30 cellular contexts compared by ENCODE assay signal in the genomic region with DNA sequence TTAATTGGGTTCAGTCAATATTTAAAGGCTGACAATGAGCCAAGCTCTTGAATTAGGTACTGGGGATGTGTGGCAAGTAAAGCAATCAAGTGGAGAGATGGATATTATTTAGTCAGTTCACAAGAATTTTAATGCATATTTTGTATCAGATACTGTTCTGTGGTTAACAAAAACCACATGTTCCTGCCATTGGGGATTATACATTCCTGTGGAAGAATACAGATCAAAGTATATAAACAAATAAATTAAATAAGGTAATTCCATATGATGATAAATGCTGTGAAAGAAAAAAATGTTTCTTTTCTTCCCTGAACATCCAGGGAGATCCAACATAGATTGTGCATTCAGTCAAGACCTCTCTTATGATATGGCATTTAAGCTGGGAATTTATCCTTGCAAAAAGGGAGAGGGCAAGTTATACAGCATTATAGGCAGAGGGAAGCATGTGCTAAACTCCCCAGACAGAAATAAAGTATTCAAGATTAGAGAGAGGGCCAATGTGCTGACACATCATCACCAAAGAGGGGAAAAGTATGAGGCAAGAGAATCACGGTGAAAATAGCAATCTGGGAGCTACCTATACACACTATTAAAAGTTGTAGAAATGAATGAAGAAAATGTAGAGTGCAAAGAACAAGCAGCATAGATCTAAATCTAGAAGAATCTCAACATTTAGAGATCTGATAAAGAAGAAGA. TPM values are rescaled to one million over a fixed set of nuclear protein-coding genes. Genes with fewer than 3 reads are reported as not detected.
DNase-seq lines count a peak whose midpoint lies in the region; ATAC-seq and TF ChIP-seq lines count a peak whose summit lies in the region.
"Had no signal": no experiment of that assay in that cellular context is flagged by ENCODE, and none has a peak within 500 bp of the region (broad histone marks: within the 10 kb centered on the region; RNA-seq: fewer than 3 reads in every experiment).

No MANE protein-coding gene starts in this region.

- TF ChIP-seq CTCF in astrocyte of the spinal cord (IDR thresholded peaks at IDR 0.05; ENCODE audit: low read depth, low read length) = no peak
- no peak for TF ChIP-seq CTCF in right lobe of liver (IDR thresholded peaks at IDR 0.05)
- TF ChIP-seq CTCF in CD8-positive, alpha-beta T cell (IDR thresholded peaks at IDR 0.05) = no peak

- H3K4me3 ChIP-seq in astrocyte of the spinal cord (ENCODE audit: low read depth, low read length) (no peak overlapping the region), right lobe of liver (no peak overlapping the region)
- H3K4me3 ChIP-seq in CD8-positive, alpha-beta T cell (ENCODE audit: low read depth, low read length) = no peak overlapping the region
- H3K4me3 ChIP-seq: body of pancreas, esophagus muscularis mucosa, gastrocnemius medialis, sigmoid colon, upper lobe of left lung had no signal

- H3K4me3 Mint-ChIP-seq in stimulated activated naive CD8-positive, alpha-beta T cell treated with anti-CD3 and anti-CD28 coated beads, Interleukin-15, Interleukin-2, amounts not matched to agents 100 ng/mL and 50 ng/mL, for 24 hours = no peak overlapping the region
- H3K4me3 Mint-ChIP-seq in CD8-positive, alpha-beta T cell = no peak overlapping the region
- H3K4me3 Mint-ChIP-seq: activated naive CD8-positive, alpha-beta T cell treated with anti-CD3 and anti-CD28 coated beads, Interleukin-2, amount 10 ng/mL, durations not matched to agents 7 days and 5 days; activated T-cell treated with anti-CD3 and anti-CD28 coated beads, Interleukin-2, amount 50 U/mL, for 4 hours; dendritic cell treated with granulocyte-macrophage colony-stimulating factor and Interleukin-4, amounts not matched to agents 40 ng/mL and 50 ng/mL, for 4 days; memory B cell; stimulated activated memory B cell treated with anti-CD40 and anti-IgM and Interleukin-4, amounts not matched to agents 10 μg/mL and 1 μg/mL and 100 μg/mL, for 72 hours; T-cell; WTC11 had no signal

- peak overlapping the region in 2 of 3 donors; percentile 38 to 75 for H3K27ac ChIP-seq in right lobe of liver
- no peak overlapping the region for H3K27ac ChIP-seq in CD8-positive, alpha-beta T cell (ENCODE audit: low read depth, low read length)
- H3K27ac ChIP-seq: body of pancreas, esophagus muscularis mucosa, gastrocnemius medialis, sigmoid colon had no signal

- H3K27ac Mint-ChIP-seq in stimulated activated naive CD8-positive, alpha-beta T cell treated with anti-CD3 and anti-CD28 coated beads, Interleukin-15, Interleukin-2, amounts not matched to agents 100 ng/mL and 50 ng/mL, for 24 hours = peak overlapping the region; percentile 33
- no peak overlapping the region for H3K27ac Mint-ChIP-seq in CD8-positive, alpha-beta T cell
- H3K27ac Mint-ChIP-seq: activated naive CD8-positive, alpha-beta T cell treated with anti-CD3 and anti-CD28 coated beads, Interleukin-2, amount 10 ng/mL, durations not matched to agents 7 days and 5 days; dendritic cell treated with granulocyte-macrophage colony-stimulating factor and Interleukin-4, amounts not matched to agents 40 ng/mL and 50 ng/mL, for 4 days; memory B cell; progenitor cell of endocrine pancreas; stimulated activated memory B cell treated with anti-CD40 and anti-IgM and Interleukin-4, amounts not matched to agents 10 μg/mL and 1 μg/mL and 100 μg/mL, for 72 hours; T-cell; WTC11 had no signal

- no peak for TF ChIP-seq POLR2A in right lobe of liver (IDR thresholded peaks at IDR 0.05)

- peaks cover 0 to 32% (median 11%) of the 10 kb centered on the region in 4 donors for H3K4me1 ChIP-seq in right lobe of liver
- no peaks in the 10 kb centered on the region for H3K4me1 ChIP-seq in CD8-positive, alpha-beta T cell (ENCODE audit: insufficient read depth, low read length)
- H3K4me1 ChIP-seq: gastrocnemius medialis, sigmoid colon had no signal

- H3K36me3 ChIP-seq in right lobe of liver = no peaks in the 10 kb centered on the region
- H3K36me3 ChIP-seq in CD8-positive, alpha-beta T cell (ENCODE audit: insufficient read depth, low read length) = no peaks in the 10 kb centered on the region
- H3K36me3 ChIP-seq: esophagus muscularis mucosa, gastrocnemius medialis, sigmoid colon, upper lobe of left lung had no signal

- POLR2A ChIA-PET in CD8-positive, alpha-beta T cell (lab: Charles Lee) = no interaction called here

- H3K36me3 Mint-ChIP-seq in stimulated activated naive CD8-positive, alpha-beta T cell treated with anti-CD3 and anti-CD28 coated beads, Interleukin-15, Interleukin-2, amounts not matched to agents 100 ng/mL and 50 ng/mL, for 24 hours (ENCODE audit: low read depth) = peaks cover 3% of the 10 kb centered on the region
- peaks cover 14% of the 10 kb centered on the region for H3K36me3 Mint-ChIP-seq in CD8-positive, alpha-beta T cell
- H3K36me3 Mint-ChIP-seq: activated naive CD8-positive, alpha-beta T cell treated with anti-CD3 and anti-CD28 coated beads, Interleukin-2, amount 10 ng/mL, durations not matched to agents 7 days and 5 days; WTC11 had no signal

- no peak for ATAC-seq in stimulated activated naive CD8-positive, alpha-beta T cell treated with anti-CD3 and anti-CD28 coated beads, Interleukin-15, Interleukin-2, amounts not matched to agents 100 U/mL and 50 U/mL, for 24 hours
- ATAC-seq in right lobe of liver = peak in 2 of 4 donors; percentile 19 to 43
- ATAC-seq in CD8-positive, alpha-beta T cell = no peak
- ATAC-seq: activated T-cell treated with anti-CD3 and anti-CD28 coated beads, Interleukin-2, amount 50 U/mL, for 4 hours; body of pancreas; gastrocnemius medialis; left colon; stimulated activated memory B cell treated with anti-CD40 and anti-IgM and Interleukin-4, amounts not matched to agents 10 μg/mL and 1 μg/mL and 100 μg/mL, for 72 hours; T-cell; WTC11 had no signal

- in situ Hi-C loops in astrocyte of the spinal cord (cut with HindIII; ENCODE audit: low sequenced_read_pairs) = no loop called here

- H3K9me3 Mint-ChIP-seq in stimulated activated naive CD8-positive, alpha-beta T cell treated with anti-CD3 and anti-CD28 coated beads, Interleukin-15, Interleukin-2, amounts not matched to agents 100 ng/mL and 50 ng/mL, for 24 hours = peaks cover 9% of the 10 kb centered on the region
- no peaks in the 10 kb centered on the region for H3K9me3 Mint-ChIP-seq in CD8-positive, alpha-beta T cell

- intact Hi-C loops in right lobe of liver (cut with DNase I) = no loop called here
- intact Hi-C loops in CD8-positive, alpha-beta T cell (cut with DNase I, micrococcal nuclease) = no loop called here

- CTCF ChIA-PET in CD8-positive, alpha-beta T cell (lab: Charles Lee) = no interaction called here

- no peak for DNase-seq in stimulated activated naive CD8-positive, alpha-beta T cell treated with anti-CD3 and anti-CD28 coated beads, Interleukin-15, Interleukin-2, amounts not matched to agents 100 U/mL and 50 U/mL, for 24 hours
- DNase-seq in astrocyte of the spinal cord (ENCODE audit: low read depth, low spot score) = peak; percentile 2
- DNase-seq in right lobe of liver = no peak
- DNase-seq in NCI-H345 (lab: John Stamatoyannopoulos, UW) = no peak
- DNase-seq in CD8-positive, alpha-beta T cell = no peak
- DNase-seq in NOMO-1 (lab: John Stamatoyannopoulos, UW; ENCODE audit: unreplicated experiment in 2 of 2) = no peak
- DNase-seq in hypothalamus (lab: John Stamatoyannopoulos, UW) = no peak
- DNase-seq: activated gamma-delta T cell; activated naive CD8-positive, alpha-beta T cell treated with anti-CD3 and anti-CD28 coated beads, Interleukin-2, amount 10 ng/mL, durations not matched to agents 7 days and 5 days; activated T-cell treated with anti-CD3 and anti-CD28 coated beads, Interleukin-2, amount 50 U/mL, for 4 hours; body of pancreas; gastrocnemius medialis; hippocampal formation; left colon; NCI-H1092; NCI-H1694; NCI-H82; sigmoid colon; stimulated activated CD4-positive, alpha-beta T cell treated with anti-CD3 and anti-CD28 coated beads, Interleukin-4, amount 100 ng/mL, for 4 hours; T-cell; upper lobe of left lung had no signal

- H3K27me3 ChIP-seq in right lobe of liver = no peaks in the 10 kb centered on the region
- no peaks in the 10 kb centered on the region for H3K27me3 ChIP-seq in CD8-positive, alpha-beta T cell (ENCODE audit: insufficient read depth, low read length)
- H3K27me3 ChIP-seq: body of pancreas, esophagus muscularis mucosa, gastrocnemius medialis, sigmoid colon, upper lobe of left lung had no signal

- WGBS in right lobe of liver (ENCODE audit: insufficient coverage, low coverage, low lambda C conversion rate, missing lambda C conversion rate) = 15% methylated on average over 1 of the region's 1 CpG

- H3K4me1 Mint-ChIP-seq in stimulated activated naive CD8-positive, alpha-beta T cell treated with anti-CD3 and anti-CD28 coated beads, Interleukin-15, Interleukin-2, amounts not matched to agents 100 ng/mL and 50 ng/mL, for 24 hours (ENCODE audit: low read depth) = no peaks in the 10 kb centered on the region
- H3K4me1 Mint-ChIP-seq in CD8-positive, alpha-beta T cell (ENCODE audit: low read depth) = peaks cover 4% of the 10 kb centered on the region
- H3K4me1 Mint-ChIP-seq: activated naive CD8-positive, alpha-beta T cell treated with anti-CD3 and anti-CD28 coated beads, Interleukin-2, amount 10 ng/mL, durations not matched to agents 7 days and 5 days; memory B cell; stimulated activated memory B cell treated with anti-CD40 and anti-IgM and Interleukin-4, amounts not matched to agents 10 μg/mL and 1 μg/mL and 100 μg/mL, for 72 hours; WTC11 had no signal

- H3K27me3 Mint-ChIP-seq in stimulated activated naive CD8-positive, alpha-beta T cell treated with anti-CD3 and anti-CD28 coated beads, Interleukin-15, Interleukin-2, amounts not matched to agents 100 ng/mL and 50 ng/mL, for 24 hours = no peaks in the 10 kb centered on the region
- no peaks in the 10 kb centered on the region for H3K27me3 Mint-ChIP-seq in CD8-positive, alpha-beta T cell (ENCODE audit: low read depth)
- H3K27me3 Mint-ChIP-seq: activated naive CD8-positive, alpha-beta T cell treated with anti-CD3 and anti-CD28 coated beads, Interleukin-2, amount 10 ng/mL, durations not matched to agents 7 days and 5 days; dendritic cell treated with granulocyte-macrophage colony-stimulating factor and Interleukin-4, amounts not matched to agents 40 ng/mL and 50 ng/mL, for 4 days; progenitor cell of endocrine pancreas; T-cell had no signal

- no peaks in the 10 kb centered on the region for H3K9me3 ChIP-seq in right lobe of liver
- no peaks in the 10 kb centered on the region for H3K9me3 ChIP-seq in CD8-positive, alpha-beta T cell (ENCODE audit: low read length)
- H3K9me3 ChIP-seq: body of pancreas, esophagus muscularis mucosa, gastrocnemius medialis had no signal

RNA-seq across cellular contexts. Expression of a gene that starts 17.7 kb away (rescaled TPM):
- total RNA-seq in right lobe of liver = 1,000 to 10,000 TPM in 5 of 6 experiments, 100 to 1,000 TPM in 1; 978 to 3,352 (median 2,507) TPM
- not detected for total RNA-seq in CD8-positive, alpha-beta T cell
- total RNA-seq: HT-29, NCI-H460 had no signal

Comparison
In these comparisons a context has a peak if more than half of its experiments do, and no peak if none do; other contexts are left out.
1. RNA of a gene that starts 17.7 kb away (total RNA-seq): 978 to 3,352 TPM in right lobe of liver; not detected in CD8-positive, alpha-beta T cell; every median in the first group is over 100 times any median in the second.